In genomic region chr2:101743288-101743687, GRCh38 we compare ENCODE assay signal across 12 cellular contexts. TPM values are rescaled to one million over a fixed set of nuclear protein-coding genes. Genes with fewer than 3 reads are reported as not detected.
DNase-seq lines count a peak whose midpoint lies in the region; ATAC-seq, FAIRE-seq and TF ChIP-seq lines count a peak whose summit lies in the region.
"Had no signal": no experiment of that assay in that cellular context is flagged by ENCODE, and none has a peak within 500 bp of the region (broad histone marks: within the 10 kb centered on the region; RNA-seq: fewer than 3 reads in every experiment).

No MANE protein-coding gene starts in this region.

- TF ChIP-seq CTCF in WTC11 (IDR thresholded peaks at IDR 0.05) (no peak), osteoblast (IDR thresholded peaks at IDR 0.05; ENCODE audit: extremely low read depth, low read depth, low read length) (no peak)

- H3K27me3 Mint-ChIP-seq in CD8-positive, alpha-beta memory T cell = no peaks in the 10 kb centered on the region
- no peaks in the 10 kb centered on the region for H3K27me3 Mint-ChIP-seq in WTC11 (ENCODE audit: low read depth)

- peaks cover 70 to 90% (median 85%) of the 10 kb centered on the region in 3 donors for H3K4me1 Mint-ChIP-seq in CD8-positive, alpha-beta memory T cell
- H3K4me1 Mint-ChIP-seq in WTC11 = peaks cover 85% of the 10 kb centered on the region

- TF ChIP-seq POLR2A in H54 (IDR thresholded peaks at IDR 0.05; ENCODE audit: low read depth, low read length) = no peak

- no peak overlapping the region for H2AFZ ChIP-seq in osteoblast (ENCODE audit: low read length)

- DNase-seq in CD8-positive, alpha-beta memory T cell = no peak
- DNase-seq in WTC11 (ENCODE audit: low spot score) (no peak), epithelial cell of prostate (ENCODE audit: low read depth, low spot score) (no peak), osteoblast (ENCODE audit: insufficient read length, low spot score, missing footprints) (no peak), T-helper 9 cell (no peak), H54 (ENCODE audit: insufficient read length, low spot score) (no peak), DMS 273 treated with DMSO at 0.1 percent for 48 hours (lab: John Stamatoyannopoulos, UW) (no peak)
- DNase-seq: left cardiac atrium, MM.1S, NCI-H524 had no signal

- no peaks in the 10 kb centered on the region for H3K27me3 ChIP-seq in CD8-positive, alpha-beta memory T cell (ENCODE audit: insufficient read depth, low read length, poor library complexity, severe bottlenecking)
- no peaks in the 10 kb centered on the region for H3K27me3 ChIP-seq in osteoblast (ENCODE audit: insufficient read depth, low read length)

- ATAC-seq in WTC11 (no peak), HG02610 (IDR thresholded peaks at IDR 0.05; ENCODE audit: unreplicated experiment) (no peak)

- peak overlapping the region in 2 of 7 donors; percentile 32 to 44 for H3K4me3 Mint-ChIP-seq in CD8-positive, alpha-beta memory T cell
- H3K4me3 Mint-ChIP-seq in WTC11 = no peak overlapping the region

- H3K27ac ChIP-seq in CD8-positive, alpha-beta memory T cell (ENCODE audit: low read depth, low read length) = no peak overlapping the region
- H3K27ac ChIP-seq in epithelial cell of prostate = peak overlapping the region; percentile 90
- peak overlapping the region; percentile 27 for H3K27ac ChIP-seq in osteoblast (ENCODE audit: low read depth, low read length)

- H3K36me3 ChIP-seq in CD8-positive, alpha-beta memory T cell (ENCODE audit: insufficient read depth, low read length) = no peaks in the 10 kb centered on the region
- H3K36me3 ChIP-seq in osteoblast (ENCODE audit: insufficient read depth, low read length) = peaks cover 6% of the 10 kb centered on the region
- H3K36me3 ChIP-seq: prostate gland had no signal

- CTCF ChIA-PET in CD8-positive, alpha-beta memory T cell (lab: Charles Lee) = no interaction called here
- CTCF ChIA-PET in WTC11 (lab: Charles Lee) = interaction anchor here (1.7 kb wide), 1 partner anchor 47 kb away, joined by 6 read pairs; no protein-coding TSS in a partner anchor

- H3K27ac Mint-ChIP-seq in CD8-positive, alpha-beta memory T cell = peak overlapping the region in 7 of 8 donors; percentile 2 to 90 (median 64)
- H3K27ac Mint-ChIP-seq in WTC11 = peak overlapping the region; percentile 94

- H3K4me2 ChIP-seq in osteoblast (ENCODE audit: insufficient read depth, low read length) = no peak overlapping the region

- H3K36me3 Mint-ChIP-seq in CD8-positive, alpha-beta memory T cell = peaks cover 0 to 5% (median 0%) of the 10 kb centered on the region in 3 donors
- H3K36me3 Mint-ChIP-seq in WTC11 = peaks cover 2% of the 10 kb centered on the region

- peaks cover 75% of the 10 kb centered on the region for H3K4me1 ChIP-seq in CD8-positive, alpha-beta memory T cell (ENCODE audit: insufficient read depth, low read length)
- H3K4me1 ChIP-seq in osteoblast (ENCODE audit: insufficient read depth, low read length) = peaks cover 54% of the 10 kb centered on the region

- no peak overlapping the region for H3K4me3 ChIP-seq in CD8-positive, alpha-beta memory T cell (ENCODE audit: low read length)
- no peak overlapping the region for H3K4me3 ChIP-seq in osteoblast (ENCODE audit: insufficient read depth, low read length)
- H3K4me3 ChIP-seq: prostate gland had no signal

- no peaks in the 10 kb centered on the region for H3K9me3 ChIP-seq in CD8-positive, alpha-beta memory T cell (ENCODE audit: low read length)
- H3K9me3 ChIP-seq in osteoblast (ENCODE audit: low read depth, low read length) = no peaks in the 10 kb centered on the region
- H3K9me3 ChIP-seq: prostate gland had no signal

- no peak for FAIRE-seq in H54 (lab: Jason Lieb, UNC)

- H3K79me2 ChIP-seq in osteoblast (ENCODE audit: insufficient read depth, low read length) = peaks cover 93% of the 10 kb centered on the region

- H4K20me1 ChIP-seq in osteoblast (ENCODE audit: insufficient read depth, low read length) = peaks cover 58% of the 10 kb centered on the region

- no peaks in the 10 kb centered on the region for H3K9me3 Mint-ChIP-seq in CD8-positive, alpha-beta memory T cell
- H3K9me3 Mint-ChIP-seq in WTC11 = peaks cover 3% of the 10 kb centered on the region; the same call in 1 of the 2 replicates

- POLR2A ChIA-PET in CD8-positive, alpha-beta memory T cell (lab: Charles Lee) = no interaction called here
- POLR2A ChIA-PET in WTC11 (lab: Charles Lee) = interaction anchor here (1.3 kb wide), 1 partner anchor 9 kb away, joined by 3 read pairs; no protein-coding TSS in a partner anchor

TF ChIP-seq in WTC11, 78 proteins besides CTCF, POLR2A, EP300 and RAD21:
- no peak for TF ChIP-seq HMGXB4 (CRISPR knock-in tag; IDR thresholded peaks at IDR 0.05)
- no peak for TF ChIP-seq USF2 (CRISPR knock-in tag; IDR thresholded peaks at IDR 0.05)
- TF ChIP-seq GTF2I (CRISPR knock-in tag; conservative IDR thresholded peaks at IDR 0.05) = no peak
- TF ChIP-seq EMX1 (CRISPR knock-in tag; IDR thresholded peaks at IDR 0.05) = no peak
- no peak for TF ChIP-seq E2F5 (CRISPR knock-in tag; IDR thresholded peaks at IDR 0.05)
- no peak for TF ChIP-seq JAZF1 (CRISPR knock-in tag; IDR thresholded peaks at IDR 0.05)
- TF ChIP-seq ZMAT4 (CRISPR knock-in tag; IDR thresholded peaks at IDR 0.05) = no peak
- TF ChIP-seq PRRX2 (CRISPR knock-in tag; IDR thresholded peaks at IDR 0.05) = no peak
- TF ChIP-seq ZNF263 (CRISPR knock-in tag; IDR thresholded peaks at IDR 0.05; ENCODE audit: low read depth) = no peak

RNA-seq across cellular contexts. Expression of gene MAP4K4, which starts 45.8 kb away (rescaled TPM):
- total RNA-seq in CD8-positive, alpha-beta memory T cell = 10 to 100 TPM; 30.8 to 36.0 TPM
- 13.5 TPM for polyA plus RNA-seq in CD8-positive, alpha-beta memory T cell
- 82.6 to 112 TPM (median 87.3 TPM) in 3 replicates for total RNA-seq in WTC11 (2021)
- total RNA-seq in osteoblast = 231 and 287 TPM in 2 replicates
